8 cellular contexts compared by ENCODE assay signal in the genomic region with DNA sequence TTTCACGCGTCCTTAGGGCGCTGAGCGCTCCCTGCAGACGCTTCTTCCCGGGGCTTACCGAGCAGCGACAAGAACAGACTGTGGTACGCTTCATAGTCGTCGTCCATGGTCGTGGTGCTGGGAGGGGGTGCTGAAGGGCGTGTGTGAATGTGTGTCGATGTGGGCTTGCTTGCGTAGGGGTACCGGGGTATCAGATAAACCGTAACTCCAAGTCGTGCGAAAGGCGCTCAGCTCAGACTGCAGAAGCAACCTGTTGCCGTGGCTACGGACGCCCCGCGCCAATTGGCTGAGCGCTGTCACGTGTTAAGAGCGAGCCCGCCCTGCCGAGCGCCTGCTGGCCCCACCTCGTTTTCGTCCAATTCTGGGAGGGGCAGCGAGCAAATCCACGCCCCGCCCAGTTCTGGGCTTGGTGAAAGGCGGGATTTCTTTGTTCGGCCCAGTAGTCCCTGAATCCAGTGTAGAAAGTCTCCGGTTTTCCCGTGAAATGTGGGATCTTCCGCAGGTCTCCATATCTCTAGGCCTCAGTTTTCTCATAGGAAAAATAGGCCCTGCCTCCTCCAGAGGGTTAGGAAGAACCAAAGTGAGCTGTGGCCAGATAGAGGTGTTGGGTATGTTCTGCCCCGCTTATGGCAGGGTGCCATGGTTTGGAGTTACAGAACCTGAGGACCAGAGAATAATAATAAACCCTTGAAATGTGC. TPM values are rescaled to one million over a fixed set of nuclear protein-coding genes. Genes with fewer than 3 reads are reported as not detected.
DNase-seq lines count a peak whose midpoint lies in the region; ATAC-seq and TF ChIP-seq lines count a peak whose summit lies in the region.

A gene (minus strand): TSS at position 255 of the 698 bp plus-strand sequence. CDS start 148 bp downstream, at position 107.

- H3K27ac Mint-ChIP-seq in CD14-positive monocyte (peak within 1 kb of the TSS; percentile 37 to 82 (median 73)), naive B cell (peak within 1 kb of the TSS; percentile 38 to 90 (median 81))
- H3K27ac Mint-ChIP-seq in activated T-helper 17 cell treated with anti-CD3 and anti-CD28 coated beads, Interleukin-2, amount 50 U/mL, for 72 hours, result peak within 1 kb of the TSS; percentile 76

- H3K4me3 Mint-ChIP-seq in CD14-positive monocyte, result peak within 1 kb of the TSS; percentile 85 to 96
- H3K4me3 Mint-ChIP-seq in activated T-helper 17 cell treated with anti-CD3 and anti-CD28 coated beads, Interleukin-2, amount 50 U/mL, for 72 hours, result peak within 1 kb of the TSS; percentile 74
- peak within 1 kb of the TSS; percentile 78 to 92 (median 87) for H3K4me3 Mint-ChIP-seq in naive B cell

- peaks cover 10 to 18% (median 16%) of the 10 kb centered on the region in 7 donors for H3K9me3 Mint-ChIP-seq in CD14-positive monocyte
- no peaks in the 10 kb centered on the region for H3K9me3 Mint-ChIP-seq in activated T-helper 17 cell treated with anti-CD3 and anti-CD28 coated beads, Interleukin-2, amount 50 U/mL, for 72 hours
- peaks cover 5 to 17% (median 12%) of the 10 kb centered on the region in 7 donors for H3K9me3 Mint-ChIP-seq in naive B cell

- H3K27me3 Mint-ChIP-seq in CD14-positive monocyte (ENCODE audit: low read depth in 3 of 3), result peaks cover 0 to 7% (median 4%) of the 10 kb centered on the region in 3 donors
- H3K27me3 Mint-ChIP-seq in activated T-helper 17 cell treated with anti-CD3 and anti-CD28 coated beads, Interleukin-2, amount 50 U/mL, for 72 hours, result no peaks in the 10 kb centered on the region
- H3K27me3 Mint-ChIP-seq in naive B cell, result no peaks in the 10 kb centered on the region

- TF ChIP-seq CTCF in CD14-positive monocyte (IDR thresholded peaks at IDR 0.05), result no peak

- DNase-seq in CD14-positive monocyte (ENCODE audit: low spot score), result peak; percentile 84
- DNase-seq in HK-2 (ENCODE audit: unreplicated experiment), result peak; percentile 94
- peak; percentile 16 for DNase-seq in OCI-M2 (lab: John Stamatoyannopoulos, UW; ENCODE audit: unreplicated experiment)
- DNase-seq in fibroblast of gingiva (ENCODE audit: low read depth), result peak; percentile 92
- peak; percentile 82 for DNase-seq in naive B cell
- peak; percentile 78 for DNase-seq in stimulated activated CD8-positive, alpha-beta memory T cell treated with anti-CD3 and anti-CD28 coated beads, Interleukin-7, amount 100 ng/mL, for 24 hours (ENCODE audit: low read depth)

- intact Hi-C loops in CD14-positive monocyte (cut with micrococcal nuclease), result no loop called here

- ATAC-seq in GM19438 (IDR thresholded peaks at IDR 0.05; ENCODE audit: low read depth, unreplicated experiment) (peak; percentile 93), naive B cell (ENCODE audit: low read depth in 2 of 2) (peak; percentile 93 to 95)
- peak; percentile 93 for ATAC-seq in activated T-helper 17 cell treated with anti-CD3 and anti-CD28 coated beads, Interleukin-2, amount 50 U/mL, for 72 hours (replicated peaks)

- H3K4me1 Mint-ChIP-seq in CD14-positive monocyte (peaks cover 31% of the 10 kb centered on the region), naive B cell (peaks cover 49 to 73% (median 60%) of the 10 kb centered on the region in 3 donors)
- peaks cover 33% of the 10 kb centered on the region for H3K4me1 Mint-ChIP-seq in activated T-helper 17 cell treated with anti-CD3 and anti-CD28 coated beads, Interleukin-2, amount 50 U/mL, for 72 hours

- peaks cover 36 to 56% of the 10 kb centered on the region in 2 donors for H3K36me3 Mint-ChIP-seq in CD14-positive monocyte
- peaks cover 41% of the 10 kb centered on the region for H3K36me3 Mint-ChIP-seq in activated T-helper 17 cell treated with anti-CD3 and anti-CD28 coated beads, Interleukin-2, amount 50 U/mL, for 72 hours (ENCODE audit: low read depth)
- H3K36me3 Mint-ChIP-seq in naive B cell, result peaks cover 6 to 25% of the 10 kb centered on the region in 2 donors

RNA-seq across cellular contexts. Expression of the gene that starts here (rescaled TPM):
- polyA plus RNA-seq in CD14-positive monocyte (not detected), naive B cell (ENCODE audit: low read depth in 6 of 6) (under 1 TPM in 2 of 6 donors, not detected in 4; 0.12 to 0.36 TPM)
- 1 to 10 TPM in 1 of 2 donors, under 1 TPM in 1; 0.63 to 1.7 TPM for total RNA-seq in activated T-helper 17 cell treated with anti-CD3 and anti-CD28 coated beads, Interleukin-2, amount 50 U/mL, for 72 hours

Comparison
In these comparisons a context has a peak if more than half of its experiments do, and no peak if none do; other contexts are left out.
1. Peak in every context shown above with its lines: DNase-seq and ATAC-seq.
2. Peak in DNase-seq in CD14-positive monocyte; RNA of the gene not detected or under 1 TPM.
3. Peak in DNase-seq and ATAC-seq in naive B cell; RNA of the gene not detected or under 1 TPM.
4. DNase-seq: peak in every context shown above with its lines; median percentile 94 in HK-2; 92 in fibroblast of gingiva; 84 in CD14-positive monocyte; 82 in naive B cell; 78 in stimulated activated CD8-positive, alpha-beta memory T cell treated with anti-CD3 and anti-CD28 coated beads, Interleukin-7, amount 100 ng/mL, for 24 hours; 16 in OCI-M2.